In genomic region chrX:153793291-153793690, GRCh38 we compare ENCODE assay signal across 8 cellular contexts. TPM values are rescaled to one million over a fixed set of nuclear protein-coding genes. Genes with fewer than 3 reads are reported as not detected.
A peak's percentile ranks its signal among the peaks of the same experiment; 100 is the strongest.
DNase-seq lines count a peak whose midpoint lies in the region; ATAC-seq, FAIRE-seq and TF ChIP-seq lines count a peak whose summit lies in the region.

No MANE protein-coding gene starts in this region.

- H3K9ac ChIP-seq in iPS-15b (ENCODE audit: low read depth, low read length) (peak overlapping the region; percentile 54), subcutaneous abdominal adipose tissue (ENCODE audit: low read length in 5 of 5) (peak overlapping the region in 4 of 5 donors; percentile 71 to 81 (median 78))

- peak overlapping the region; percentile 78 for H3K27ac ChIP-seq in subcutaneous abdominal adipose tissue (ENCODE audit: low read depth, low read length)

- no peak for FAIRE-seq in GM12891 (lab: Jason Lieb, UNC)

- peak; percentile 10 for DNase-seq in SKM-1 treated with dmso at 0.1 percent for 144 hours (lab: John Stamatoyannopoulos, UW; ENCODE audit: unreplicated experiment)
- DNase-seq in SKM-1 (lab: John Stamatoyannopoulos, UW; ENCODE audit: unreplicated experiment) = no peak
- no peak for DNase-seq in activated CD8-positive, alpha-beta T cell treated with anti-CD3 and anti-CD28 coated beads for 36 hours
- DNase-seq in DMS79 (lab: John Stamatoyannopoulos, UW) = no peak
- DNase-seq in GM12891 (ENCODE audit: insufficient read length, low spot score) = no peak

- CTCF ChIA-PET in activated CD8-positive, alpha-beta T cell treated with anti-CD3 and anti-CD28 coated beads for 36 hours (lab: Charles Lee) = interaction anchor here (1.8 kb wide), 1 partner anchor 132 kb away, joined by 5 read pairs; no protein-coding TSS in a partner anchor

- peaks cover 20% of the 10 kb centered on the region for H3K4me1 Mint-ChIP-seq in activated CD8-positive, alpha-beta T cell treated with anti-CD3 and anti-CD28 coated beads for 36 hours (ENCODE audit: low read depth)

- POLR2A ChIA-PET in activated CD8-positive, alpha-beta T cell treated with anti-CD3 and anti-CD28 coated beads for 36 hours (lab: Charles Lee) = interaction anchor here (2.3 kb wide), 1 partner anchor 132 kb away, joined by 6 read pairs; the partner anchor contains the start of gene ARHGAP4

- H3K27ac Mint-ChIP-seq in activated CD8-positive, alpha-beta T cell treated with anti-CD3 and anti-CD28 coated beads for 36 hours = peak overlapping the region; percentile 92

- H3K9me3 ChIP-seq in iPS-15b (ENCODE audit: control insufficient read depth, insufficient read depth, low read length) (peaks cover 6% of the 10 kb centered on the region), subcutaneous abdominal adipose tissue (ENCODE audit: control insufficient read depth in 5 of 5, low read length in 5 of 5) (peaks cover 0 to 35% (median 20%) of the 10 kb centered on the region in 5 donors)

- peak overlapping the region; percentile 79 for H3K4me3 Mint-ChIP-seq in activated CD8-positive, alpha-beta T cell treated with anti-CD3 and anti-CD28 coated beads for 36 hours

- ATAC-seq in activated CD8-positive, alpha-beta T cell treated with anti-CD3 and anti-CD28 coated beads for 36 hours = no peak
- no peak for ATAC-seq in HG03378 (IDR thresholded peaks at IDR 0.05; ENCODE audit: unreplicated experiment)

- no peaks in the 10 kb centered on the region for H3K9me3 Mint-ChIP-seq in activated CD8-positive, alpha-beta T cell treated with anti-CD3 and anti-CD28 coated beads for 36 hours

- no peak for TF ChIP-seq POLR2A in GM12891 (IDR thresholded peaks at IDR 0.05; ENCODE audit: low read depth, low read length)

- peaks cover 34% of the 10 kb centered on the region for H3K36me3 ChIP-seq in iPS-15b (ENCODE audit: control insufficient read depth, insufficient read depth, low read length)
- H3K36me3 ChIP-seq in subcutaneous abdominal adipose tissue (ENCODE audit: control insufficient read depth in 5 of 5, insufficient read depth in 5 of 5, low read length in 5 of 5) = peaks cover 0 to 35% (median 22%) of the 10 kb centered on the region in 5 donors

- H3K4me3 ChIP-seq in iPS-15b (ENCODE audit: low read depth, low read length) (peak overlapping the region; percentile 71), subcutaneous abdominal adipose tissue (ENCODE audit: low read depth in 1 of 5, low read length in 5 of 5) (peak overlapping the region; percentile 52 to 84 (median 72))

- H3K27me3 ChIP-seq in iPS-15b (ENCODE audit: control insufficient read depth, insufficient read depth, low read length) (no peaks in the 10 kb centered on the region), subcutaneous abdominal adipose tissue (ENCODE audit: control insufficient read depth in 5 of 5, insufficient read depth in 4 of 5, low read length in 5 of 5) (peaks cover 0 to 10% (median 3%) of the 10 kb centered on the region in 5 donors)

- intact Hi-C loops in activated CD8-positive, alpha-beta T cell treated with anti-CD3 and anti-CD28 coated beads for 36 hours (cut with micrococcal nuclease) = no loop called here

- peaks cover 21% of the 10 kb centered on the region for H3K36me3 Mint-ChIP-seq in activated CD8-positive, alpha-beta T cell treated with anti-CD3 and anti-CD28 coated beads for 36 hours (ENCODE audit: low read depth)

- H3K27me3 Mint-ChIP-seq in activated CD8-positive, alpha-beta T cell treated with anti-CD3 and anti-CD28 coated beads for 36 hours = no peaks in the 10 kb centered on the region

- no peak for TF ChIP-seq CTCF in activated CD8-positive, alpha-beta T cell treated with anti-CD3 and anti-CD28 coated beads for 36 hours (IDR thresholded peaks at IDR 0.05)

- H3K4me1 ChIP-seq in iPS-15b (ENCODE audit: control insufficient read depth, insufficient read depth, low read length) (no peaks in the 10 kb centered on the region), subcutaneous abdominal adipose tissue (ENCODE audit: control insufficient read depth in 5 of 5, insufficient read depth in 5 of 5, low read length in 5 of 5) (peaks cover 0 to 50% (median 38%) of the 10 kb centered on the region in 5 donors)

TF ChIP-seq in GM12891, 5 proteins besides CTCF, POLR2A, EP300 and RAD21:
- no peak for TF ChIP-seq POLR2AphosphoS5 (IDR thresholded peaks at IDR 0.05; ENCODE audit: low read depth, low read length)
- TF ChIP-seq PAX5 (IDR thresholded peaks at IDR 0.05; ENCODE audit: insufficient read depth, low read length, severe bottlenecking) = no peak
- no peak for TF ChIP-seq SPI1 (IDR thresholded peaks at IDR 0.05; ENCODE audit: low read depth, low read length)
- TF ChIP-seq TAF1 (IDR thresholded peaks at IDR 0.05; ENCODE audit: low read depth, low read length) = no peak
- no peak for TF ChIP-seq POU2F2 (IDR thresholded peaks at IDR 0.05; ENCODE audit: low read depth, low read length)

RNA-seq across cellular contexts. Expression of gene IDH3G, which starts 0.9 kb away (rescaled TPM):
- total RNA-seq in activated CD8-positive, alpha-beta T cell treated with anti-CD3 and anti-CD28 coated beads for 36 hours = 10 to 100 TPM; 54.3 to 56.9 TPM
- polyA plus RNA-seq in GM12891 (2012; ENCODE audit: low read depth, missing spikeins) = 59.6 TPM

RNA-seq across cellular contexts. Expression of gene SSR4, which starts 1.2 kb away (rescaled TPM):
- total RNA-seq in activated CD8-positive, alpha-beta T cell treated with anti-CD3 and anti-CD28 coated beads for 36 hours = 100 to 1,000 TPM; 152 to 153 TPM
- polyA plus RNA-seq in GM12891 (2012; ENCODE audit: low read depth, missing spikeins) = 338 TPM

RNA-seq across cellular contexts. Expression of gene SRPK3, which starts 12.4 kb away (rescaled TPM):
- total RNA-seq in activated CD8-positive, alpha-beta T cell treated with anti-CD3 and anti-CD28 coated beads for 36 hours = under 1 TPM in 1 of 2 experiments, not detected in 1; 0.09 TPM
- polyA plus RNA-seq in GM12891 (2012; ENCODE audit: low read depth, missing spikeins) = 0.13 TPM

RNA-seq across cellular contexts. Expression of gene PLXNB3, which starts 29.2 kb away (rescaled TPM):
- 1 to 10 TPM; 7.7 to 8.2 TPM for total RNA-seq in activated CD8-positive, alpha-beta T cell treated with anti-CD3 and anti-CD28 coated beads for 36 hours
- 0.03 TPM for polyA plus RNA-seq in GM12891 (2012; ENCODE audit: low read depth, missing spikeins)

RNA-seq across cellular contexts. Expression of gene PDZD4, which starts 37.1 kb away (rescaled TPM):
- 1 to 10 TPM; 1.4 to 2.6 TPM for total RNA-seq in activated CD8-positive, alpha-beta T cell treated with anti-CD3 and anti-CD28 coated beads for 36 hours
- 0.03 TPM for polyA plus RNA-seq in GM12891 (2012; ENCODE audit: low read depth, missing spikeins)
